12 cellular contexts compared by ENCODE assay signal in the genomic region with DNA sequence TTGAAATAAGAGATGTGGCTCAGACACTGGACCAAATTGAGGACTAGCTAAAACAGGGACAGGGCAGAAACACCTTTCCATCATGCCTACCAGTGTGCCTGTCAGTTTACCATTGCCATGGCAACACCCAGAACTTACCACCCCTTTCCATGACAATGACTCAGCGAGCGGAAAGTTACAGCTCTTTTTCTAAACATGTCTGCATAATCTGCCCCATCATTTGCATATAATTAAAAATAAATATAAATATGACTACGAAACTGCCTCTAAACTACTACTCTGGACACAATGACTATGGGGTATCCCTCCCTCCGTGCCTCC.
DNase-seq lines count a peak whose midpoint lies in the region; ATAC-seq and TF ChIP-seq lines count a peak whose summit lies in the region.
"Had no signal": no experiment of that assay in that cellular context is flagged by ENCODE, and none has a peak within 500 bp of the region (broad histone marks: within the 10 kb centered on the region; RNA-seq: fewer than 3 reads in every experiment).

No MANE protein-coding gene starts in this region.

- DNase-seq in activated naive CD4-positive, alpha-beta T cell treated with Interleukin-2 at 50 U/mL for 16 hours: peak; percentile 28
- DNase-seq in activated naive CD4-positive, alpha-beta T cell treated with anti-CD3 and anti-CD28 coated beads, Interleukin-2, amount 10 ng/mL, durations not matched to agents 7 days and 5 days: no peak
- DNase-seq in RPMI7951 (ENCODE audit: low read depth) (peak; percentile 81), epithelial cell of esophagus (ENCODE audit: low read depth) (peak; percentile 24), GF-D8 (lab: John Stamatoyannopoulos, UW) (no peak), GM10266 (ENCODE audit: extremely low spot score) (no peak)
- no peak for DNase-seq in stimulated activated effector memory CD8-positive, alpha-beta T cell treated with anti-CD3 and anti-CD28 coated beads, Interleukin-12 subunit alpha, Interleukin-12 subunit beta, amount 100 ng/mL, for 72 hours (ENCODE audit: low spot score in 2 of 2)
- DNase-seq: colonic mucosa, NCI-H187 treated with DMSO at 0.1 percent for 48 hours, SIG-M5 had no signal

- peaks cover 14% of the 10 kb centered on the region for H3K27me3 Mint-ChIP-seq in activated naive CD4-positive, alpha-beta T cell treated with anti-CD3 and anti-CD28 coated beads, Interleukin-2, amount 10 ng/mL, durations not matched to agents 7 days and 5 days

- peaks cover 11% of the 10 kb centered on the region for H3K4me1 Mint-ChIP-seq in activated naive CD4-positive, alpha-beta T cell treated with anti-CD3 and anti-CD28 coated beads, Interleukin-2, amount 10 ng/mL, durations not matched to agents 7 days and 5 days
- peaks cover 25% of the 10 kb centered on the region for H3K4me1 Mint-ChIP-seq in stimulated activated effector memory CD8-positive, alpha-beta T cell treated with anti-CD3 and anti-CD28 coated beads, Interleukin-12 subunit alpha, Interleukin-12 subunit beta, amount 100 ng/mL, for 72 hours

- H3K4me3 ChIP-seq in epithelial cell of esophagus (ENCODE audit: low read length): no peak overlapping the region
- H3K4me3 ChIP-seq: BLaER1 treated with 17β-estradiol and CSF1 and Interleukin-3, amounts not matched to agents 10 nM and 100 nM; colonic mucosa had no signal

- H3K4me3 Mint-ChIP-seq in activated naive CD4-positive, alpha-beta T cell treated with anti-CD3 and anti-CD28 coated beads, Interleukin-2, amount 10 ng/mL, durations not matched to agents 7 days and 5 days: no peak overlapping the region
- H3K4me3 Mint-ChIP-seq in stimulated activated effector memory CD8-positive, alpha-beta T cell treated with anti-CD3 and anti-CD28 coated beads, Interleukin-12 subunit alpha, Interleukin-12 subunit beta, amount 100 ng/mL, for 72 hours: no peak overlapping the region

- CTCF ChIA-PET in activated naive CD4-positive, alpha-beta T cell treated with anti-CD3 and anti-CD28 coated beads, Interleukin-2, amount 10 ng/mL, durations not matched to agents 7 days and 5 days (lab: Charles Lee): interaction anchor here (1.0 to 1.3 kb wide), 2 partner anchors 169 to 360 kb away, joined by 3 read pairs; no protein-coding TSS in a partner anchor

- no peaks in the 10 kb centered on the region for H3K36me3 Mint-ChIP-seq in activated naive CD4-positive, alpha-beta T cell treated with anti-CD3 and anti-CD28 coated beads, Interleukin-2, amount 10 ng/mL, durations not matched to agents 7 days and 5 days
- peaks cover 6% of the 10 kb centered on the region for H3K36me3 Mint-ChIP-seq in stimulated activated effector memory CD8-positive, alpha-beta T cell treated with anti-CD3 and anti-CD28 coated beads, Interleukin-12 subunit alpha, Interleukin-12 subunit beta, amount 100 ng/mL, for 72 hours

- ATAC-seq in stimulated activated effector memory CD8-positive, alpha-beta T cell treated with anti-CD3 and anti-CD28 coated beads, Interleukin-12 subunit alpha, Interleukin-12 subunit beta, amount 100 ng/mL, for 72 hours: no peak
- ATAC-seq in HG02938 (IDR thresholded peaks at IDR 0.05; ENCODE audit: unreplicated experiment): no peak

- TF ChIP-seq CTCF in epithelial cell of esophagus (IDR thresholded peaks at IDR 0.05; ENCODE audit: insufficient read depth, low read depth, low read length, missing control alignments) (no peak), GM10266 (IDR thresholded peaks at IDR 0.05; ENCODE audit: control insufficient read depth, insufficient read depth, low read depth, missing control alignments) (no peak)

- no peak overlapping the region for H3K27ac Mint-ChIP-seq in activated naive CD4-positive, alpha-beta T cell treated with anti-CD3 and anti-CD28 coated beads, Interleukin-2, amount 10 ng/mL, durations not matched to agents 7 days and 5 days
- peak overlapping the region; percentile 35 for H3K27ac Mint-ChIP-seq in stimulated activated effector memory CD8-positive, alpha-beta T cell treated with anti-CD3 and anti-CD28 coated beads, Interleukin-12 subunit alpha, Interleukin-12 subunit beta, amount 100 ng/mL, for 72 hours

- H3K9me3 Mint-ChIP-seq in activated naive CD4-positive, alpha-beta T cell treated with anti-CD3 and anti-CD28 coated beads, Interleukin-2, amount 10 ng/mL, durations not matched to agents 7 days and 5 days: no peaks in the 10 kb centered on the region
- H3K9me3 Mint-ChIP-seq in stimulated activated effector memory CD8-positive, alpha-beta T cell treated with anti-CD3 and anti-CD28 coated beads, Interleukin-12 subunit alpha, Interleukin-12 subunit beta, amount 100 ng/mL, for 72 hours: peaks cover 2% of the 10 kb centered on the region

Comparison
In these comparisons a context has a peak if more than half of its experiments do, and no peak if none do; other contexts are left out.
1. DNase-seq: peak in activated naive CD4-positive, alpha-beta T cell treated with Interleukin-2 at 50 U/mL for 16 hours (single experiment), RPMI7951 (single experiment) and epithelial cell of esophagus (single experiment); none in activated naive CD4-positive, alpha-beta T cell treated with anti-CD3 and anti-CD28 coated beads, Interleukin-2, amount 10 ng/mL, durations not matched to agents 7 days and 5 days (single experiment), stimulated activated effector memory CD8-positive, alpha-beta T cell treated with anti-CD3 and anti-CD28 coated beads, Interleukin-12 subunit alpha, Interleukin-12 subunit beta, amount 100 ng/mL, for 72 hours (0 of 2), GF-D8 (single experiment) and GM10266 (single experiment).